Comparison of ENCODE assay signal across 8 cellular contexts in the genomic region with DNA sequence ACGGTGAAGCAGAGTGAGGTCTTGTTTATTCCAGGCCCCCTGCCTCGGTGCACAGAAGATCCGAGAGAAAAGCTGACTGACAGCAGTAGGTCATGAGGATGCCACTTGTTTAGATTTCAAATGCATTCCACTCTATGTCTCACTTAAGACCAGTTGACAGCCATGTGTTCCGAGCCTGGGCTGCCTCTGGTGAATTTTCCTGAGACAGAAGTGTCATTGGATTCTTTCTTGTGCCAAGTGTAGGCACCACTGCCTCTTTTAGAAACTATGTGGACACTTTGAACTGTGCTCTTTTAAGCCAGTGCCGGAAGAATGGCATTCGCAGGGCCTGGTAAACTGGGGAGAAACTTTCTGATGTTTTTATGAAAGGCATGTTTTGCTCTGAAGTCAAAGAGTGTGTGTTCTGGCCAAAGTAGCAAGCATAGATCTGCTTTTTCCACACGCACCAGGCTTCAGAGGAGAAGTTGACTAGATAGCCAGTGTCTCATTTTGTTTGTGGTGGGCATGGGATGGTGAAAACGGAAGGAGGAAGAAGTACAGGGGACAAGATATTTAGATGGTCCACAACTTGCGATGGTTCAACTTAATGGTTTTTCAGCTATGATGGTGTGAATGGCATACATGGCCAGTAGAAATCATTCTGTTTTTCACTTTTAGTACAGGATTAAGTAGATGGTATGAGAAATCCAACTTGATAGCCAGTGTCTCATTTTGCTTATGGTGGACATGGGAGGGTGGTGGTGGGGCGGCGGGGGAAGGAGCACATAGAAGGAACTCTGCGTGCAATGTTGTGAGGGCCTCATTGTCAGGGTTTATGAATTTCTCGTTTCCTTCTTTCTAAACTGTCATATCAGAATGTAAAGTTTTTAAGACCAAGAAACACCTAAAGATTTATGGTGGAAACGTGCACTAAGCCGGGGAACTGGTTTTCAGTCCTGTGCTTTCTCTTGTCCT. TPM values are rescaled to one million over a fixed set of nuclear protein-coding genes. Genes with fewer than 3 reads are reported as not detected.
A peak's percentile ranks its signal among the peaks of the same experiment; 100 is the strongest.
DNase-seq lines count a peak whose midpoint lies in the region; ATAC-seq and TF ChIP-seq lines count a peak whose summit lies in the region.

No MANE protein-coding gene starts in this region.

- ATAC-seq in GM18505 (IDR thresholded peaks at IDR 0.05; ENCODE audit: unreplicated experiment) (peak; percentile 21), HG02852 (IDR thresholded peaks at IDR 0.05; ENCODE audit: unreplicated experiment) (peak; percentile 29), HG02970 (IDR thresholded peaks at IDR 0.05; ENCODE audit: low FRiP score, unreplicated experiment) (no peak), GM18873 (IDR thresholded peaks at IDR 0.05; ENCODE audit: low FRiP score, unreplicated experiment) (no peak)
- no peak for ATAC-seq in activated T-helper 17 cell treated with anti-CD3 and anti-CD28 coated beads, Interleukin-2, amount 50 U/mL, for 72 hours (replicated peaks)

- TF ChIP-seq CTCF in nephron progenitor cell (IDR thresholded peaks at IDR 0.05): no peak

- TF ChIP-seq POLR2A in GM18505 (IDR thresholded peaks at IDR 0.05; ENCODE audit: borderline replicate concordance, extremely low read depth, insufficient read depth, insufficient read length): no peak

- H3K9me3 Mint-ChIP-seq in activated T-helper 17 cell treated with anti-CD3 and anti-CD28 coated beads, Interleukin-2, amount 50 U/mL, for 72 hours: no peaks in the 10 kb centered on the region
- H3K9me3 Mint-ChIP-seq in nephron progenitor cell: no peaks in the 10 kb centered on the region

- H3K4me1 Mint-ChIP-seq in activated T-helper 17 cell treated with anti-CD3 and anti-CD28 coated beads, Interleukin-2, amount 50 U/mL, for 72 hours: peaks cover 27% of the 10 kb centered on the region
- H3K4me1 Mint-ChIP-seq in nephron progenitor cell: peaks cover 52% of the 10 kb centered on the region

- H3K4me3 Mint-ChIP-seq in activated T-helper 17 cell treated with anti-CD3 and anti-CD28 coated beads, Interleukin-2, amount 50 U/mL, for 72 hours: peak overlapping the region; percentile 49
- H3K4me3 Mint-ChIP-seq in nephron progenitor cell: no peak overlapping the region

- DNase-seq in nephron progenitor cell (no peak), COLO829 (ENCODE audit: low spot score) (no peak), dermis blood vessel endothelial cell (no peak)

- H3K27me3 Mint-ChIP-seq in activated T-helper 17 cell treated with anti-CD3 and anti-CD28 coated beads, Interleukin-2, amount 50 U/mL, for 72 hours: no peaks in the 10 kb centered on the region
- no peaks in the 10 kb centered on the region for H3K27me3 Mint-ChIP-seq in nephron progenitor cell (ENCODE audit: low read depth, poor library complexity)

- peak overlapping the region; percentile 81 for H3K27ac Mint-ChIP-seq in activated T-helper 17 cell treated with anti-CD3 and anti-CD28 coated beads, Interleukin-2, amount 50 U/mL, for 72 hours
- H3K27ac Mint-ChIP-seq in nephron progenitor cell: peak overlapping the region; percentile 68

- peaks cover 47% of the 10 kb centered on the region for H3K36me3 Mint-ChIP-seq in activated T-helper 17 cell treated with anti-CD3 and anti-CD28 coated beads, Interleukin-2, amount 50 U/mL, for 72 hours (ENCODE audit: low read depth)
- peaks cover 25% of the 10 kb centered on the region for H3K36me3 Mint-ChIP-seq in nephron progenitor cell (ENCODE audit: low read depth)

RNA-seq across cellular contexts. Expression of a gene that starts 41.5 kb away (rescaled TPM):
- not detected for total RNA-seq in activated T-helper 17 cell treated with anti-CD3 and anti-CD28 coated beads, Interleukin-2, amount 50 U/mL, for 72 hours
- not detected in 2 replicates for total RNA-seq in dermis blood vessel endothelial cell

RNA-seq across cellular contexts. Expression of a gene that starts 52.0 kb away (rescaled TPM):
- total RNA-seq in activated T-helper 17 cell treated with anti-CD3 and anti-CD28 coated beads, Interleukin-2, amount 50 U/mL, for 72 hours: 10 to 100 TPM; 18.4 to 24.8 TPM
- total RNA-seq in dermis blood vessel endothelial cell: 73.9 and 103 TPM in 2 replicates

RNA-seq across cellular contexts. Expression of a gene that starts 58.3 kb away (rescaled TPM):
- 10 to 100 TPM; 10.2 to 11.5 TPM for total RNA-seq in activated T-helper 17 cell treated with anti-CD3 and anti-CD28 coated beads, Interleukin-2, amount 50 U/mL, for 72 hours
- total RNA-seq in dermis blood vessel endothelial cell: 39.0 and 42.9 TPM in 2 replicates

Comparison
In these comparisons a context has a peak if more than half of its experiments do, and no peak if none do; other contexts are left out.
1. ATAC-seq: peak in GM18505 (single experiment) and HG02852 (single experiment); none in activated T-helper 17 cell treated with anti-CD3 and anti-CD28 coated beads, Interleukin-2, amount 50 U/mL, for 72 hours (single experiment), HG02970 (single experiment) and GM18873 (single experiment).